1 cellular context compared by ENCODE assay signal in the genomic region with DNA sequence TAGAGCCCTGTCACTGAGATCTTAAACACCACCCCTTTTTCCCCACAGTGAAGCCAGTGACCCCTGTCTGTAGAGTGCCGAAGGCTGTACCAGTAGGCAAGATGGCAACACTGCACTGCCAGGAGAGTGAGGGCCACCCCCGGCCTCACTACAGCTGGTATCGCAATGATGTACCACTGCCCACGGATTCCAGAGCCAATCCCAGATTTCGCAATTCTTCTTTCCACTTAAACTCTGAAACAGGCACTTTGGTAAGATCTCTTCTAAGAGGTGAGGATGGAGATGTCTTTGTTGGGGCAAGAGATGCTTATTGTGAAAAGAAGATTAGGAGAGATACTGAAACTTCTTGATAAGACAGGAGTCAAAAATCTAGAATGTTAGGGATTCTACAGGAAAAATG.
TF ChIP-seq lines count a peak whose summit lies in the region.

No MANE protein-coding gene starts in this region.

TF ChIP-seq in Ishikawa, 13 proteins besides CTCF, POLR2A, EP300 and RAD21 (continued from another document):
- TF ChIP-seq, protein P1, sequence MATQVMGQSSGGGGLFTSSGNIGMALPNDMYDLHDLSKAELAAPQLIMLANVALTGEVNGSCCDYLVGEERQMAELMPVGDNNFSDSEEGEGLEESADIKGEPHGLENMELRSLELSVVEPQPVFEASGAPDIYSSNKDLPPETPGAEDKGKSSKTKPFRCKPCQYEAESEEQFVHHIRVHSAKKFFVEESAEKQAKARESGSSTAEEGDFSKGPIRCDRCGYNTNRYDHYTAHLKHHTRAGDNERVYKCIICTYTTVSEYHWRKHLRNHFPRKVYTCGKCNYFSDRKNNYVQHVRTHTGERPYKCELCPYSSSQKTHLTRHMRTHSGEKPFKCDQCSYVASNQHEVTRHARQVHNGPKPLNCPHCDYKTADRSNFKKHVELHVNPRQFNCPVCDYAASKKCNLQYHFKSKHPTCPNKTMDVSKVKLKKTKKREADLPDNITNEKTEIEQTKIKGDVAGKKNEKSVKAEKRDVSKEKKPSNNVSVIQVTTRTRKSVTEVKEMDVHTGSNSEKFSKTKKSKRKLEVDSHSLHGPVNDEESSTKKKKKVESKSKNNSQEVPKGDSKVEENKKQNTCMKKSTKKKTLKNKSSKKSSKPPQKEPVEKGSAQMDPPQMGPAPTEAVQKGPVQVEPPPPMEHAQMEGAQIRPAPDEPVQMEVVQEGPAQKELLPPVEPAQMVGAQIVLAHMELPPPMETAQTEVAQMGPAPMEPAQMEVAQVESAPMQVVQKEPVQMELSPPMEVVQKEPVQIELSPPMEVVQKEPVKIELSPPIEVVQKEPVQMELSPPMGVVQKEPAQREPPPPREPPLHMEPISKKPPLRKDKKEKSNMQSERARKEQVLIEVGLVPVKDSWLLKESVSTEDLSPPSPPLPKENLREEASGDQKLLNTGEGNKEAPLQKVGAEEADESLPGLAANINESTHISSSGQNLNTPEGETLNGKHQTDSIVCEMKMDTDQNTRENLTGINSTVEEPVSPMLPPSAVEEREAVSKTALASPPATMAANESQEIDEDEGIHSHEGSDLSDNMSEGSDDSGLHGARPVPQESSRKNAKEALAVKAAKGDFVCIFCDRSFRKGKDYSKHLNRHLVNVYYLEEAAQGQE (IDR thresholded peaks at IDR 0.05; ENCODE audit: low read depth): no peak
- no peak for TF ChIP-seq YY1 (IDR thresholded peaks at IDR 0.05; ENCODE audit: low read depth)
- TF ChIP-seq EGR1 (IDR thresholded peaks at IDR 0.05): no peak
- TF ChIP-seq TCF12 (IDR thresholded peaks at IDR 0.05; ENCODE audit: low read depth): no peak
- TF ChIP-seq FOXM1 (IDR thresholded peaks at IDR 0.05; ENCODE audit: borderline replicate concordance, low read depth): no peak
- no peak for TF ChIP-seq NFIC (IDR thresholded peaks at IDR 0.05)
